9 cellular contexts compared by ENCODE assay signal in genomic region chr1:159161001-159161718, GRCh38. TPM values are rescaled to one million over a fixed set of nuclear protein-coding genes. Genes with fewer than 3 reads are reported as not detected.
DNase-seq lines count a peak whose midpoint lies in the region; ATAC-seq and TF ChIP-seq lines count a peak whose summit lies in the region.
"Had no signal": no experiment of that assay in that cellular context is flagged by ENCODE, and none has a peak within 500 bp of the region (broad histone marks: within the 10 kb centered on the region; RNA-seq: fewer than 3 reads in every experiment).

No MANE protein-coding gene starts in this region.

- no peak overlapping the region for H3K4me3 ChIP-seq in choroid plexus epithelial cell (ENCODE audit: low read depth, low read length)
- no peak overlapping the region for H3K4me3 ChIP-seq in lower leg skin (ENCODE audit: low read depth, poor library complexity, severe bottlenecking)

- H3K27ac Mint-ChIP-seq in CD14-positive monocyte, result no peak overlapping the region
- H3K27ac Mint-ChIP-seq: activated naive CD4-positive, alpha-beta T cell treated with anti-CD3 and anti-CD28 coated beads, Interleukin-2, amount 50 U/mL, for 24 hours had no signal

- H3K4me1 Mint-ChIP-seq in CD14-positive monocyte, result peaks cover 10% of the 10 kb centered on the region

- H3K9me3 Mint-ChIP-seq in CD14-positive monocyte, result no peaks in the 10 kb centered on the region
- H3K9me3 Mint-ChIP-seq: activated naive CD4-positive, alpha-beta T cell treated with anti-CD3 and anti-CD28 coated beads, Interleukin-2, amount 50 U/mL, for 24 hours had no signal

- H3K4me3 Mint-ChIP-seq in CD14-positive monocyte, result no peak overlapping the region
- H3K4me3 Mint-ChIP-seq: activated naive CD4-positive, alpha-beta T cell treated with anti-CD3 and anti-CD28 coated beads, Interleukin-2, amount 50 U/mL, for 24 hours had no signal

- TF ChIP-seq CTCF in CD14-positive monocyte (IDR thresholded peaks at IDR 0.05), result peak; percentile 98
- TF ChIP-seq CTCF in choroid plexus epithelial cell (conservative IDR thresholded peaks at IDR 0.05; ENCODE audit: low read depth, low read length), result peak; percentile 100
- TF ChIP-seq CTCF in lower leg skin (IDR thresholded peaks at IDR 0.05), result peak in 1 of 3 donors; percentile 98

- no peaks in the 10 kb centered on the region for H3K36me3 Mint-ChIP-seq in CD14-positive monocyte
- H3K36me3 Mint-ChIP-seq: activated naive CD4-positive, alpha-beta T cell treated with anti-CD3 and anti-CD28 coated beads, Interleukin-2, amount 50 U/mL, for 24 hours had no signal

- H3K27me3 Mint-ChIP-seq in CD14-positive monocyte (ENCODE audit: low read depth in 3 of 3), result peaks cover 6 to 24% (median 12%) of the 10 kb centered on the region in 3 donors

- no peak for TF ChIP-seq POLR2A in lower leg skin (IDR thresholded peaks at IDR 0.05)

- DNase-seq in CD14-positive monocyte (ENCODE audit: low spot score) (peak; percentile 71), NCI-H460 (ENCODE audit: extremely low read depth, low read depth) (peak; percentile 85), choroid plexus epithelial cell (ENCODE audit: low read depth) (peak; percentile 90), lower leg skin (ENCODE audit: low spot score in 2 of 2) (peak; percentile 70 to 90)
- peak; percentile 44 to 66 for DNase-seq in activated CD4-positive, alpha-beta T cell treated with anti-CD3 and anti-CD28 coated beads for 24 hours (ENCODE audit: low read depth in 2 of 2)
- peak; percentile 9 to 35 (median 25) for DNase-seq in stimulated activated CD4-positive, alpha-beta T cell treated with anti-CD3 and anti-CD28 coated beads, TNF-alpha, amount 100 ng/mL, for 1 hour (ENCODE audit: low read depth in 3 of 3, low spot score in 1 of 3)

- WGBS in lower leg skin, 2 donors, result 1 to 2% methylated on average over 4 of the region's 4 CpGs

- ATAC-seq in GM19035 (IDR thresholded peaks at IDR 0.05; ENCODE audit: unreplicated experiment) (peak; percentile 95), HG03196 (IDR thresholded peaks at IDR 0.05; ENCODE audit: unreplicated experiment) (peak; percentile 90)

- intact Hi-C loops in CD14-positive monocyte (cut with micrococcal nuclease) (loop anchor here (5.0 kb wide), 3 partner anchors 36 to 731 kb away; no protein-coding TSS in a partner anchor), lower leg skin (cut with DNase I; ENCODE audit: low total_unique reads) (loop anchor here (5.0 kb wide), 1 partner anchor 41 kb away; the partner anchor contains the start of gene ACKR1)

RNA-seq across cellular contexts. Expression of gene CADM3, which starts 10.3 kb away (rescaled TPM):
- polyA plus RNA-seq in CD14-positive monocyte, result not detected
- not detected in 2 replicates for total RNA-seq in NCI-H460 (2014; rRNA removed; shearing (Covaris generic))
- polyA plus RNA-seq in NCI-H460 (2014; cell fraction: nucleus; rRNA removed), result not detected in 2 replicates
- 10 to 100 TPM in 1 of 4 donors, 1 to 10 TPM in 3; 2.6 to 11.0 (median 6.6) TPM for total RNA-seq in lower leg skin

RNA-seq across cellular contexts. Expression of gene ACKR1, which starts 43.5 kb away (rescaled TPM):
- polyA plus RNA-seq in CD14-positive monocyte, result under 1 TPM in 1 of 2 donors, not detected in 1; 0.14 TPM
- not detected in 2 replicates for total RNA-seq in NCI-H460 (2014; rRNA removed; shearing (Covaris generic))
- polyA plus RNA-seq in NCI-H460 (2014; cell fraction: nucleus; rRNA removed), result not detected in 2 replicates
- 100 to 1,000 TPM in 1 of 4 donors, 10 to 100 TPM in 3; 17.4 to 104 (median 46.9) TPM for total RNA-seq in lower leg skin

Comparison
In these comparisons a context has a peak if more than half of its experiments do, and no peak if none do; other contexts are left out.
1. DNase-seq: peak in every context shown above with its lines; median percentile 90 in choroid plexus epithelial cell; 85 in NCI-H460; 80 in lower leg skin; 71 in CD14-positive monocyte; 55 in activated CD4-positive, alpha-beta T cell treated with anti-CD3 and anti-CD28 coated beads for 24 hours; 25 in stimulated activated CD4-positive, alpha-beta T cell treated with anti-CD3 and anti-CD28 coated beads, TNF-alpha, amount 100 ng/mL, for 1 hour.
2. RNA of gene ACKR1, which starts 43.5 kb away (total RNA-seq): 17.4 to 104 TPM in lower leg skin; not detected in NCI-H460; every median in the first group is over 10 times any median in the second.